ENCODE assay signal across 23 cellular contexts in genomic region chr4:121574618-121575017, GRCh38.
"Had no signal": no experiment of that assay in that cellular context is flagged by ENCODE, and none has a peak within 500 bp of the region (broad histone marks: within the 10 kb centered on the region; RNA-seq: fewer than 3 reads in every experiment).

No MANE protein-coding gene starts in this region.

- ATAC-seq: activated CD8-positive, alpha-beta T cell treated with anti-CD3 and anti-CD28 coated beads for 36 hours; activated naive CD4-positive, alpha-beta T cell treated with anti-CD3 and anti-CD28 coated beads, Interleukin-2, amount 50 U/mL, for 72 hours; activated T-cell treated with anti-CD3 and anti-CD28 coated beads, Interleukin-2, amount 50 U/mL, for 4 hours; esophagus mucosa; right lobe of liver; stimulated activated naive CD8-positive, alpha-beta T cell treated with anti-CD3 and anti-CD28 coated beads, Interleukin-15, Interleukin-2, amounts not matched to agents 100 U/mL and 50 U/mL, for 24 hours had no signal

- H3K27ac ChIP-seq: neutrophil, ovary, right lobe of liver, testis, vagina had no signal

- H3K4me1 ChIP-seq: right lobe of liver, testis, vagina had no signal

- DNase-seq: activated B cell treated with CpG ODN at 0.5 μM for 24 hours; activated CD4-positive, alpha-beta T cell treated with anti-CD3 and anti-CD28 coated beads, Interleukin-2, amount 50 U/mL, for 1 hour; activated CD8-positive, alpha-beta T cell treated with anti-CD3 and anti-CD28 coated beads for 36 hours; activated naive CD4-positive, alpha-beta T cell; activated T-cell treated with anti-CD3 and anti-CD28 coated beads, Interleukin-2, amount 50 U/mL, for 4 hours; endodermal cell; foreskin fibroblast; head of caudate nucleus; hippocampal formation; immature natural killer cell; kidney; naive B cell; nephron progenitor cell; ovary; right lobe of liver; stimulated activated CD4-positive, alpha-beta T cell treated with anti-CD3 and anti-CD28 coated beads, Interleukin-2, amount 100 ng/mL, for 48 hours; stimulated activated naive CD8-positive, alpha-beta T cell treated with anti-CD3 and anti-CD28 coated beads, Interleukin-15, Interleukin-2, amounts not matched to agents 100 U/mL and 50 U/mL, for 24 hours; testis; trophoblast cell had no signal

- H3K4me3 ChIP-seq: ovary, right lobe of liver, testis, vagina had no signal

- H3K36me3 ChIP-seq: neutrophil, ovary, right lobe of liver, vagina had no signal

- H3K27me3 ChIP-seq: neutrophil, ovary, right lobe of liver, testis, vagina had no signal

- H3K9me3 ChIP-seq: neutrophil, ovary, right lobe of liver, testis, vagina had no signal
